1 cellular context compared by ENCODE assay signal in genomic region chr17:36837193-36837592, GRCh38.
TF ChIP-seq lines count a peak whose summit lies in the region.

No MANE protein-coding gene starts in this region.

TF ChIP-seq in H1, 55 proteins besides CTCF, POLR2A, EP300 and RAD21 (continued from another document):
- no peak for TF ChIP-seq YY1 (IDR thresholded peaks at IDR 0.05; ENCODE audit: low read depth, low read length)
- TF ChIP-seq BRCA1 (IDR thresholded peaks at IDR 0.05; ENCODE audit: low read depth, low read length) = no peak
- no peak for TF ChIP-seq USF2 (IDR thresholded peaks at IDR 0.05; ENCODE audit: low read length)
- no peak for TF ChIP-seq JUN (IDR thresholded peaks at IDR 0.05; ENCODE audit: low read depth, low read length)
- no peak for TF ChIP-seq SP4 (IDR thresholded peaks at IDR 0.05; ENCODE audit: low read length)
- no peak for TF ChIP-seq CREB1 (IDR thresholded peaks at IDR 0.05)
